ENCODE assay signal across 18 cellular contexts in genomic region chr20:37343994-37344355, GRCh38. TPM values are rescaled to one million over a fixed set of nuclear protein-coding genes. Genes with fewer than 3 reads are reported as not detected.
DNase-seq lines count a peak whose midpoint lies in the region; ATAC-seq, FAIRE-seq and TF ChIP-seq lines count a peak whose summit lies in the region.
"Had no signal": no experiment of that assay in that cellular context is flagged by ENCODE, and none has a peak within 500 bp of the region (broad histone marks: within the 10 kb centered on the region; RNA-seq: fewer than 3 reads in every experiment).

No MANE protein-coding gene starts in this region.

- H4K20me1 ChIP-seq in BLaER1 treated with 17β-estradiol and CSF1 and Interleukin-3, amounts not matched to agents 10 nM and 100 nM = peaks cover 4 to 22% (median 21%) of the 10 kb centered on the region in 11 experiments; a peak in 18 of 22 replicates
- peaks cover 9% of the 10 kb centered on the region for H4K20me1 ChIP-seq in Karpas-422 (ENCODE audit: insufficient read depth, low read depth, low read length)

- H3K4me1 Mint-ChIP-seq in endodermal cell = peaks cover 53% of the 10 kb centered on the region

- H3K9me3 ChIP-seq in BLaER1 treated with 17β-estradiol and CSF1 and Interleukin-3, amounts not matched to agents 10 nM and 100 nM (replicated peaks in 1 of 11) = no peaks in the 10 kb centered on the region
- H3K9me3 ChIP-seq in Karpas-422 (ENCODE audit: low read length) (no peaks in the 10 kb centered on the region), endodermal cell (ENCODE audit: control insufficient read depth, low read length) (no peaks in the 10 kb centered on the region), pancreas (no peaks in the 10 kb centered on the region)
- H3K9me3 ChIP-seq: BE2C, thoracic aorta had no signal

- H3K4me2 ChIP-seq in BLaER1 treated with 17β-estradiol and CSF1 and Interleukin-3, amounts not matched to agents 10 nM and 100 nM = peak overlapping the region; percentile 47 to 81 (median 63); a peak in 21 of 22 replicates
- no peak overlapping the region for H3K4me2 ChIP-seq in Karpas-422 (ENCODE audit: low read depth, low read length, poor library complexity, severe bottlenecking)

- peak overlapping the region in 2 of 11 experiments; percentile 0 to 33; a peak in 1 of 22 replicates for H3K9ac ChIP-seq in BLaER1 treated with 17β-estradiol and CSF1 and Interleukin-3, amounts not matched to agents 10 nM and 100 nM
- H3K9ac ChIP-seq in Karpas-422 (ENCODE audit: low read length) = 0 out of 2 replicates have a peak overlapping the region, but pooled peaks have one; percentile 83
- H3K9ac ChIP-seq in endodermal cell (ENCODE audit: extremely low read depth, low read length, poor library complexity, severe bottlenecking) = no peak overlapping the region

- intact Hi-C loops in pancreas (cut with DNase I) = no loop called here

- no peaks in the 10 kb centered on the region for H3K9me3 Mint-ChIP-seq in endodermal cell
- H3K9me3 Mint-ChIP-seq: activated T-cell treated with anti-CD3 and anti-CD28 coated beads, Interleukin-2, amount 50 U/mL, for 72 hours; memory B cell had no signal

- peak overlapping the region; percentile 64 for H3K4me3 Mint-ChIP-seq in endodermal cell

- DNase-seq in Karpas-422 (no peak), endodermal cell (no peak), pancreas (no peak), GF-D8 (lab: John Stamatoyannopoulos, UW) (no peak), NCI-H345 (lab: John Stamatoyannopoulos, UW) (no peak)
- DNase-seq: activated CD4-positive, alpha-beta T cell treated with anti-CD3 and anti-CD28 coated beads for 48 hours; activated T-cell treated with anti-CD3 and anti-CD28 coated beads, Interleukin-2, amount 50 U/mL, for 72 hours; BE2C; KBM-7; NCI-H1694 treated with DMSO at 0.1 percent for 48 hours; NCI-H69; T-helper 17 cell had no signal

- no peaks in the 10 kb centered on the region for H3K27me3 ChIP-seq in BLaER1 treated with 17β-estradiol and CSF1 and Interleukin-3, amounts not matched to agents 10 nM and 100 nM
- no peaks in the 10 kb centered on the region for H3K27me3 ChIP-seq in Karpas-422 (ENCODE audit: low read length)
- H3K27me3 ChIP-seq in endodermal cell (ENCODE audit: control insufficient read depth, insufficient read depth, low read length, poor library complexity, severe bottlenecking) = no peaks in the 10 kb centered on the region
- H3K27me3 ChIP-seq in pancreas = no peaks in the 10 kb centered on the region
- H3K27me3 ChIP-seq: BE2C had no signal

- H3K27me3 Mint-ChIP-seq in endodermal cell (ENCODE audit: insufficient read depth) = no peaks in the 10 kb centered on the region
- H3K27me3 Mint-ChIP-seq: memory B cell, T-helper 17 cell had no signal

- no peak for TF ChIP-seq CTCF in endodermal cell (conservative IDR thresholded peaks at IDR 0.05)
- TF ChIP-seq CTCF in pancreas (IDR thresholded peaks at IDR 0.05) = no peak

- H3K9me2 ChIP-seq in Karpas-422 (replicated peaks; ENCODE audit: insufficient read depth, low read length) = no peaks in the 10 kb centered on the region

- peaks cover 32% of the 10 kb centered on the region for H3K79me2 ChIP-seq in Karpas-422 (ENCODE audit: low read length)

- H3K27ac ChIP-seq in BLaER1 treated with 17β-estradiol and CSF1 and Interleukin-3, amounts not matched to agents 10 nM and 100 nM = no peak overlapping the region
- H3K27ac ChIP-seq in Karpas-422 (ENCODE audit: low read length) = no peak overlapping the region
- H3K27ac ChIP-seq in endodermal cell (ENCODE audit: low read depth, low read length) = no peak overlapping the region
- peak overlapping the region in 3 of 4 donors; percentile 65 to 89 (median 84) for H3K27ac ChIP-seq in pancreas
- H3K27ac ChIP-seq: thoracic aorta had no signal

- FAIRE-seq in pancreas (lab: Jason Lieb, UNC) = no peak
- FAIRE-seq: astrocyte had no signal

- H3K36me3 ChIP-seq in BLaER1 treated with 17β-estradiol and CSF1 and Interleukin-3, amounts not matched to agents 10 nM and 100 nM = peaks cover 0 to 6% (median 0%) of the 10 kb centered on the region in 11 experiments; a peak in 3 of 22 replicates
- no peaks in the 10 kb centered on the region for H3K36me3 ChIP-seq in Karpas-422 (ENCODE audit: insufficient read depth, low read length)
- peaks cover 21% of the 10 kb centered on the region for H3K36me3 ChIP-seq in endodermal cell (ENCODE audit: control insufficient read depth, insufficient read depth, low read length)
- no peaks in the 10 kb centered on the region for H3K36me3 ChIP-seq in pancreas
- H3K36me3 ChIP-seq: BE2C, thoracic aorta had no signal

- peak overlapping the region; percentile 95 for H3K27ac Mint-ChIP-seq in endodermal cell
- H3K27ac Mint-ChIP-seq: activated T-cell treated with anti-CD3 and anti-CD28 coated beads, Interleukin-2, amount 50 U/mL, for 72 hours; T-helper 17 cell had no signal

- WGBS in endodermal cell (ENCODE audit: insufficient coverage in 1 of 2, insufficient read length in 1 of 2), 2 experiments = 84 to 90% methylated on average over 3 to 4 of the region's 4 CpGs
- WGBS in pancreas, 2 donors = 66 to 72% methylated on average over 4 of the region's 4 CpGs

- H3K36me3 Mint-ChIP-seq in endodermal cell (ENCODE audit: low read depth) = peaks cover 17% of the 10 kb centered on the region
- H3K36me3 Mint-ChIP-seq: memory B cell had no signal

- ATAC-seq in pancreas = no peak
- no peak for ATAC-seq in HG02610 (IDR thresholded peaks at IDR 0.05; ENCODE audit: unreplicated experiment)
- no peak for ATAC-seq in HG02852 (IDR thresholded peaks at IDR 0.05; ENCODE audit: unreplicated experiment)
- ATAC-seq: activated T-cell treated with anti-CD3 and anti-CD28 coated beads, Interleukin-2, amount 50 U/mL, for 72 hours; T-helper 17 cell had no signal

- no peak overlapping the region; the same call in 1 of the 2 replicates for H2AFZ ChIP-seq in Karpas-422 (ENCODE audit: low read length)

- H3K4me3 ChIP-seq in BLaER1 treated with 17β-estradiol and CSF1 and Interleukin-3, amounts not matched to agents 10 nM and 100 nM = no peak overlapping the region
- no peak overlapping the region for H3K4me3 ChIP-seq in Karpas-422 (ENCODE audit: low read length)
- H3K4me3 ChIP-seq in endodermal cell (ENCODE audit: low read length) = no peak overlapping the region
- no peak overlapping the region for H3K4me3 ChIP-seq in pancreas
- H3K4me3 ChIP-seq: thoracic aorta had no signal

- peaks cover 44 to 66% (median 52%) of the 10 kb centered on the region in 10 experiments for H3K4me1 ChIP-seq in BLaER1 treated with 17β-estradiol and CSF1 and Interleukin-3, amounts not matched to agents 10 nM and 100 nM
- peaks cover 43% of the 10 kb centered on the region for H3K4me1 ChIP-seq in Karpas-422 (ENCODE audit: low read length)
- H3K4me1 ChIP-seq in endodermal cell (ENCODE audit: control insufficient read depth, insufficient read depth, low read length) = peaks cover 14% of the 10 kb centered on the region
- peaks cover 5 to 15% (median 7%) of the 10 kb centered on the region in 3 donors for H3K4me1 ChIP-seq in pancreas
- H3K4me1 ChIP-seq: BE2C had no signal

RNA-seq across cellular contexts. Expression of gene SRC, which starts 2.0 kb away (rescaled TPM):
- 39.9 and 41.5 TPM in 2 replicates for total RNA-seq in Karpas-422 (2014; rRNA removed; shearing (Covaris generic); ENCODE audit: low replicate concordance)
- total RNA-seq in endodermal cell (100 to 1,000 TPM in 1 of 2 donors, 10 to 100 TPM in 1; 75.6 to 109 TPM), pancreas (10 to 100 TPM; 21.3 to 78.4 (median 31.3) TPM)
- 48.4 TPM for polyA plus RNA-seq in endodermal cell (2013, experiment 1 of 2)
- 41.1 TPM for polyA plus RNA-seq in endodermal cell (2013, experiment 2 of 2)
- 10 to 100 TPM; 64.6 to 75.2 TPM for polyA plus RNA-seq in pancreas

RNA-seq across cellular contexts. Expression of gene MANBAL, which starts 54.5 kb away (rescaled TPM):
- 7.7 and 8.5 TPM in 2 replicates for total RNA-seq in Karpas-422 (2014; rRNA removed; shearing (Covaris generic); ENCODE audit: low replicate concordance)
- 10 to 100 TPM; 44.4 to 49.9 TPM for total RNA-seq in endodermal cell
- 60.3 TPM for polyA plus RNA-seq in endodermal cell (2013, experiment 1 of 2)
- 61.4 TPM for polyA plus RNA-seq in endodermal cell (2013, experiment 2 of 2)
- 10 to 100 TPM in 5 of 6 donors, 1 to 10 TPM in 1; 9.0 to 17.8 (median 15.7) TPM for total RNA-seq in pancreas
- 10 to 100 TPM; 28.5 to 42.1 TPM for polyA plus RNA-seq in pancreas

Comparison
In these comparisons a context has a peak if more than half of its experiments do, and no peak if none do; other contexts are left out.
1. H3K27ac ChIP-seq: peak in pancreas (3 of 4); none in BLaER1 treated with 17β-estradiol and CSF1 and Interleukin-3, amounts not matched to agents 10 nM and 100 nM (0 of 11), Karpas-422 (single experiment) and endodermal cell (single experiment).